Comparison of ENCODE assay signal across 21 cellular contexts in genomic region chr2:231127936-231128335, GRCh38. TPM values are rescaled to one million over a fixed set of nuclear protein-coding genes. Genes with fewer than 3 reads are reported as not detected.
A peak's percentile ranks its signal among the peaks of the same experiment; 100 is the strongest.
DNase-seq lines count a peak whose midpoint lies in the region; ATAC-seq, FAIRE-seq and TF ChIP-seq lines count a peak whose summit lies in the region.
"Had no signal": no experiment of that assay in that cellular context is flagged by ENCODE, and none has a peak within 500 bp of the region (broad histone marks: within the 10 kb centered on the region; RNA-seq: fewer than 3 reads in every experiment).

No MANE protein-coding gene starts in this region.

- CTCF ChIA-PET in PC-3 (lab: Charles Lee): no interaction called here

- DNase-seq in PC-3: peak; percentile 70
- DNase-seq in bronchial epithelial cell (ENCODE audit: low read depth): peak; percentile 46
- peak; percentile 39 for DNase-seq in osteoblast (ENCODE audit: insufficient read length, low spot score, missing footprints)
- DNase-seq in midbrain (lab: John Stamatoyannopoulos, UW): no peak
- DNase-seq in retina: no peak
- no peak for DNase-seq in hippocampal formation (lab: John Stamatoyannopoulos, UW)
- DNase-seq: AML-193, GDM1, HCEC 1CT, Karpas-422, NCI-H1436 treated with DMSO at 0.1 percent for 48 hours, NCI-H2029, NCI-H2171, NCI-H526, T-cell had no signal

- peaks cover 4% of the 10 kb centered on the region for H3F3A ChIP-seq in PC-3 (ENCODE audit: low read length, unreplicated experiment)

- intact Hi-C loops in PC-3 (cut with micrococcal nuclease): loop anchor here (2.0 kb wide), 1 partner anchor 15 kb away; no protein-coding TSS in a partner anchor

- H3K4me3 ChIP-seq in PC-3 (ENCODE audit: low read length): no peak overlapping the region
- H3K4me3 ChIP-seq in bronchial epithelial cell (ENCODE audit: low read depth, low read length): no peak overlapping the region
- no peak overlapping the region for H3K4me3 ChIP-seq in osteoblast (ENCODE audit: insufficient read depth, low read length)

- H3K27ac ChIP-seq in PC-3 (ENCODE audit: low read length): peak overlapping the region; percentile 85
- no peak overlapping the region for H3K27ac ChIP-seq in osteoblast (ENCODE audit: low read depth, low read length)
- H3K27ac ChIP-seq: C4-2B had no signal

- H3K36me3 ChIP-seq in PC-3 (ENCODE audit: low read depth, low read length) (no peaks in the 10 kb centered on the region), bronchial epithelial cell (ENCODE audit: control insufficient read depth, insufficient read depth, low read length) (no peaks in the 10 kb centered on the region), osteoblast (ENCODE audit: insufficient read depth, low read length) (no peaks in the 10 kb centered on the region)

- H3K27me3 ChIP-seq in PC-3 (ENCODE audit: low read length) (no peaks in the 10 kb centered on the region), bronchial epithelial cell (ENCODE audit: control insufficient read depth, insufficient read depth, low read length) (no peaks in the 10 kb centered on the region), osteoblast (ENCODE audit: insufficient read depth, low read length) (no peaks in the 10 kb centered on the region)

- POLR2A ChIA-PET in PC-3 (lab: Charles Lee; ENCODE audit: unreplicated experiment): interaction anchor here (0.5 kb wide), 1 partner anchor 70 kb away, joined by 3 read pairs; no protein-coding TSS in a partner anchor

- FAIRE-seq in G401.6 (lab: Jason Lieb, UNC) (peak; percentile 94), bronchial epithelial cell (lab: Jason Lieb, UNC) (no peak)

- peaks cover 59% of the 10 kb centered on the region for H3K4me1 ChIP-seq in PC-3 (ENCODE audit: insufficient read depth, low read length)
- H3K4me1 ChIP-seq in osteoblast (ENCODE audit: insufficient read depth, low read length): peaks cover 37% of the 10 kb centered on the region

- BruUV-seq in PC-3 (replicated peaks; lab: Mats Ljungman, UMichigan): no TSS peak

- H2AFZ ChIP-seq in PC-3 (ENCODE audit: low read length) (no peak overlapping the region), osteoblast (ENCODE audit: low read length) (no peak overlapping the region)

- TF ChIP-seq CTCF in PC-3 (conservative IDR thresholded peaks at IDR 0.05; ENCODE audit: low read depth, low read length) (no peak), bronchial epithelial cell (IDR thresholded peaks at IDR 0.05; ENCODE audit: insufficient read depth, low read length, severe bottlenecking) (no peak), osteoblast (IDR thresholded peaks at IDR 0.05; ENCODE audit: extremely low read depth, low read depth, low read length) (no peak)

- H3K79me2 ChIP-seq in PC-3 (ENCODE audit: low read length) (peaks cover 47% of the 10 kb centered on the region), osteoblast (ENCODE audit: insufficient read depth, low read length) (peaks cover 27% of the 10 kb centered on the region)

- peak; percentile 49 for ATAC-seq in PC-3
- no peak for ATAC-seq in HG03565 (IDR thresholded peaks at IDR 0.05; ENCODE audit: unreplicated experiment)
- ATAC-seq: Right ventricle myocardium inferior, T-cell had no signal

- peak overlapping the region; percentile 23 for H3K9ac ChIP-seq in PC-3 (ENCODE audit: low read length)

- H3K9me2 ChIP-seq in PC-3 (replicated peaks; ENCODE audit: low read length): no peaks in the 10 kb centered on the region

- H3K9me3 ChIP-seq in PC-3 (ENCODE audit: low read length): no peaks in the 10 kb centered on the region
- no peaks in the 10 kb centered on the region for H3K9me3 ChIP-seq in osteoblast (ENCODE audit: low read depth, low read length)

- H4K20me1 ChIP-seq in PC-3 (ENCODE audit: low read length) (no peaks in the 10 kb centered on the region), osteoblast (ENCODE audit: insufficient read depth, low read length) (peaks cover 5% of the 10 kb centered on the region)

- peak overlapping the region; percentile 53 for H3K4me2 ChIP-seq in PC-3 (ENCODE audit: low read length)
- H3K4me2 ChIP-seq in osteoblast (ENCODE audit: insufficient read depth, low read length): no peak overlapping the region

RNA-seq across cellular contexts. Expression of gene HTR2B, which starts 3.1 kb away (rescaled TPM):
- total RNA-seq in PC-3 (2014; rRNA removed): not detected in 2 replicates
- total RNA-seq in bronchial epithelial cell: 0.13 and 0.53 TPM in 2 replicates
- total RNA-seq in osteoblast: 2.9 and 5.3 TPM in 2 replicates
- total RNA-seq: HT-29, MCF 10A, Right ventricle myocardium inferior had no signal

Comparison
In these comparisons a context has a peak if more than half of its experiments do, and no peak if none do; other contexts are left out.
1. DNase-seq: peak in PC-3 (single experiment), bronchial epithelial cell (single experiment) and osteoblast (single experiment); none in midbrain (single experiment), retina (single experiment) and hippocampal formation (0 of 2).